8 cellular contexts compared by ENCODE assay signal in the genomic region with DNA sequence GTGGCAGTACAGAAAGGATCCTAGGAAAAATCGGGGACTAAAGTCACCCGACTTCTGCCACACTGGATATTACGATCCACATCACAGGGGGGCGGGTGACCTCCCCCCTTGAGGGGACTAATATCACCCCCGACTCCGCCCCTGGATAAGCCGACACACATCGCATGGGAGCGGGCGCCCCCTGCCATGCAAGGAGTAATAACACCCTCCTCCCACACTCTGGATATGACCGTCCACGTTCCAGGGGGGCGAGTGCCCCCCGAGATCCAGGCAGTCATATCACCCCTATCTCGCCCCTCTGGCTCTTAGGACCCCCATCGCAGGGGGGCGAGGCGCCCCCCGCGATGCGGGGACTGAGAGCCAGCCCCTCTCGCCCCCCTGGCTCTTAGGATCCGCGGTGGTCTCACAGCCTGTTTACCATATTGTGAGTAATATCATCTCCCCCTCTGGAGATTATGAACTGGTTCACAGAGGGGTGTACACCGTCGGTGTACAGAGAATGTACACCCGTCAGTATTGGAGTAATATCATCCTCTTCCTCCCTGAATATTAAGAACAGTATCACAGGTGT.
DNase-seq lines count a peak whose midpoint lies in the region; ATAC-seq lines count a peak whose summit lies in the region.

No MANE protein-coding gene starts in this region.

- H3K4me1 ChIP-seq in ES-I3 (ENCODE audit: insufficient read depth, low read length) = no peaks in the 10 kb centered on the region
- no peaks in the 10 kb centered on the region for H3K4me1 ChIP-seq in NT2/D1 (ENCODE audit: insufficient read depth, insufficient read length)
- no peaks in the 10 kb centered on the region for H3K4me1 ChIP-seq in ectodermal cell (ENCODE audit: control insufficient read depth, insufficient read depth, low read length)
- no peaks in the 10 kb centered on the region for H3K4me1 ChIP-seq in neuronal stem cell (ENCODE audit: control insufficient read depth in 2 of 2, insufficient read depth in 1 of 2, low read depth in 1 of 2, low read length in 2 of 2)

- no peak for ATAC-seq in HG03095 (IDR thresholded peaks at IDR 0.05; ENCODE audit: unreplicated experiment)
- no peak for ATAC-seq in GM21528 (IDR thresholded peaks at IDR 0.05; ENCODE audit: low FRiP score, unreplicated experiment)
- no peak for ATAC-seq in HG03521 (IDR thresholded peaks at IDR 0.05; ENCODE audit: unreplicated experiment)

- H3K27ac ChIP-seq in ectodermal cell (ENCODE audit: insufficient read depth, low read depth, low read length, poor library complexity, severe bottlenecking) (no peak overlapping the region), neuronal stem cell (replicated peaks; ENCODE audit: low read length) (no peak overlapping the region)

- H3K9me3 ChIP-seq in ES-I3 (ENCODE audit: control insufficient read depth, insufficient read depth, low read length) (no peaks in the 10 kb centered on the region), NT2/D1 (ENCODE audit: insufficient read depth, low read length) (no peaks in the 10 kb centered on the region), ectodermal cell (ENCODE audit: control insufficient read depth, low read length) (no peaks in the 10 kb centered on the region), neuronal stem cell (replicated peaks in 1 of 2; ENCODE audit: control insufficient read depth in 2 of 2, insufficient read depth in 1 of 2, low read depth in 1 of 2, low read length in 2 of 2) (no peaks in the 10 kb centered on the region)

- no peak overlapping the region for H3K18ac ChIP-seq in neuronal stem cell (ENCODE audit: low read length)

- H2BK15ac ChIP-seq in neuronal stem cell (ENCODE audit: low read length) = no peak overlapping the region

- H2BK120ac ChIP-seq in neuronal stem cell (ENCODE audit: low read depth, low read length) = no peak overlapping the region

- no peaks in the 10 kb centered on the region for H3K36me3 ChIP-seq in ES-I3 (ENCODE audit: insufficient read depth, low read length)
- no peaks in the 10 kb centered on the region for H3K36me3 ChIP-seq in NT2/D1 (ENCODE audit: insufficient read depth, insufficient read length, low read length)
- H3K36me3 ChIP-seq in ectodermal cell (ENCODE audit: control insufficient read depth, insufficient read depth, low read length) = no peaks in the 10 kb centered on the region
- no peaks in the 10 kb centered on the region for H3K36me3 ChIP-seq in neuronal stem cell (replicated peaks in 1 of 2; ENCODE audit: control insufficient read depth in 2 of 2, insufficient read depth in 2 of 2, low read length in 2 of 2)

- no peak overlapping the region for H4K8ac ChIP-seq in neuronal stem cell (ENCODE audit: low read depth, low read length)

- no peaks in the 10 kb centered on the region for H3K79me1 ChIP-seq in neuronal stem cell (ENCODE audit: low read depth, low read length)

- no peak overlapping the region for H3K23ac ChIP-seq in neuronal stem cell (ENCODE audit: low read depth, low read length, poor library complexity)

- no peak overlapping the region for H2AK5ac ChIP-seq in neuronal stem cell (ENCODE audit: low read depth, low read length)

- peak overlapping the region; percentile 13 for H3K4me3 ChIP-seq in NT2/D1 (ENCODE audit: insufficient read length, low read depth)
- H3K4me3 ChIP-seq in ectodermal cell (ENCODE audit: insufficient read depth, low read depth, low read length) = peak overlapping the region; percentile 23
- no peak overlapping the region for H3K4me3 ChIP-seq in neuronal stem cell (ENCODE audit: low read length in 2 of 2)

- no peak overlapping the region for H2BK12ac ChIP-seq in neuronal stem cell (ENCODE audit: low read length)

- DNase-seq in NT2/D1 (ENCODE audit: low read depth, low spot score) (peak; percentile 15), neuronal stem cell (ENCODE audit: low spot score) (no peak), activated gamma-delta T cell (lab: John Stamatoyannopoulos, UW) (no peak)

- no peak overlapping the region for H4K91ac ChIP-seq in neuronal stem cell (ENCODE audit: low read depth, low read length, poor library complexity)

- H2BK5ac ChIP-seq in neuronal stem cell (ENCODE audit: low read length) = no peak overlapping the region

- peak overlapping the region; percentile 61 for H3K9ac ChIP-seq in ES-I3 (ENCODE audit: low read depth, low read length)
- peak overlapping the region; percentile 17 for H3K9ac ChIP-seq in NT2/D1 (ENCODE audit: insufficient read length, low read depth)
- H3K9ac ChIP-seq in neuronal stem cell (ENCODE audit: low read depth, low read length, poor library complexity) = no peak overlapping the region

- H3K27me3 ChIP-seq in NT2/D1 (ENCODE audit: insufficient read depth, insufficient read length) (no peaks in the 10 kb centered on the region), ectodermal cell (ENCODE audit: control insufficient read depth, insufficient read depth, low read length, poor library complexity, severe bottlenecking) (no peaks in the 10 kb centered on the region), neuronal stem cell (ENCODE audit: control insufficient read depth in 3 of 3, insufficient read depth in 3 of 3, low read depth in 1 of 3, low read length in 3 of 3) (no peaks in the 10 kb centered on the region)

- H2AFZ ChIP-seq in neuronal stem cell (ENCODE audit: low read length) = no peak overlapping the region

- H3K4ac ChIP-seq in neuronal stem cell (ENCODE audit: low read length) = no peak overlapping the region

- WGBS in ectodermal cell, 2 experiments = 8% methylated on average over 23 to 27 of the region's 27 CpGs
- no CpG with 5 or more reads among the region's 27 CpGs for WGBS in neuronal stem cell (ENCODE audit: extremely low coverage in 2 of 2, insufficient read length in 2 of 2, insufficient replicate concordance in 1 of 2), 2 donors

- no peak overlapping the region for H3K14ac ChIP-seq in neuronal stem cell (ENCODE audit: low read length)

- peak overlapping the region; percentile 20 for H3K4me2 ChIP-seq in neuronal stem cell (ENCODE audit: insufficient read depth, low read length, poor library complexity, severe bottlenecking)

Comparison
In these comparisons a context has a peak if more than half of its experiments do, and no peak if none do; other contexts are left out.
1. H3K4me3 ChIP-seq: peak in NT2/D1 (single experiment) and ectodermal cell (single experiment); none in neuronal stem cell (0 of 2).